ENCODE assay signal across 11 cellular contexts in the genomic region with DNA sequence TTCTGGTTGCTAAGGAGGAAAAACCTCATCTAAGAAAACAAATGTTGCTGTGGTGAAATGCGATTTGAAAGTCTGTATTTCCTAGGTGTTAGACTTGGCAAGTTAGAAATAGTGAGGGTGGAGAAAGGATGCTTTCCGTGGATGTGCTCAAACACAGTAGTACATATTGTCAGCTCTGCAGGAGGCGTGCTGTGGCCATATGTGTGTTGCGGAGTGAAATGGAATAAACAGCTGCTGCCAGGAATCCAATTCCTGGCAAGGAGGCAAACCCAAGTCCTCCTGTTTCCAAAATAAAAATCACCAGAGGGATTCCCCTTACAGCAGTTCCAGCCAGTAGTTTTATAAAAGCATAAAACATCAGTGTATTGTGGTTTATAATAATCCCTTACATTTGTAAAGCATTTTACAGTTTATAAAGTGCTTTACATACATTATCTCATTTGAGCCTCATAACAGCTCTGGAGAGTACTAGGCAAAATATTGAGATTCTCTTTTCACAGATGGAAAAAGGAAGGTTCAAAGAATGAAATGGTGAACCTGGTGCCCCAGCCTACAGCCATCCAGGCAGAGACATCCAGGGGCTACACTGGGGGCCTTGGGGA.
A peak's percentile ranks its signal among the peaks of the same experiment; 100 is the strongest.
DNase-seq lines count a peak whose midpoint lies in the region; ATAC-seq, FAIRE-seq and TF ChIP-seq lines count a peak whose summit lies in the region.
"Had no signal": no experiment of that assay in that cellular context is flagged by ENCODE, and none has a peak within 500 bp of the region (broad histone marks: within the 10 kb centered on the region; RNA-seq: fewer than 3 reads in every experiment).

No MANE protein-coding gene starts in this region.

- H3K36me3 ChIP-seq in esophagus muscularis mucosa: no peaks in the 10 kb centered on the region
- no peaks in the 10 kb centered on the region for H3K36me3 ChIP-seq in muscle layer of colon (ENCODE audit: insufficient read depth, low read length)

- H3K4me3 ChIP-seq in esophagus muscularis mucosa (peak overlapping the region in 2 of 4 donors; percentile 4 to 24), muscle layer of colon (ENCODE audit: low read depth in 1 of 2, low read length in 2 of 2) (peak overlapping the region in 1 of 2 donors; percentile 19)
- H3K4me3 ChIP-seq: mucosa of descending colon had no signal

- peaks cover 20 to 22% (median 20%) of the 10 kb centered on the region in 4 donors for H3K4me1 ChIP-seq in esophagus muscularis mucosa
- peaks cover 18% of the 10 kb centered on the region for H3K4me1 ChIP-seq in muscle layer of colon (ENCODE audit: insufficient read depth, low read length)

- no peak for TF ChIP-seq EP300 in esophagus muscularis mucosa (IDR thresholded peaks at IDR 0.05)

- no peak overlapping the region for H3K9ac ChIP-seq in muscle layer of colon (ENCODE audit: low read length)

- H3K9me3 Mint-ChIP-seq in activated naive CD4-positive, alpha-beta T cell treated with anti-CD3 and anti-CD28 coated beads, Interleukin-2, amount 50 U/mL, for 72 hours: no peaks in the 10 kb centered on the region
- H3K9me3 Mint-ChIP-seq: activated naive CD4-positive, alpha-beta T cell treated with anti-CD3 and anti-CD28 coated beads, Interleukin-2, amount 50 U/mL, for 24 hours had no signal

- no peaks in the 10 kb centered on the region for H3K36me3 Mint-ChIP-seq in activated naive CD4-positive, alpha-beta T cell treated with anti-CD3 and anti-CD28 coated beads, Interleukin-2, amount 50 U/mL, for 72 hours

- no peak for TF ChIP-seq CTCF in esophagus muscularis mucosa (IDR thresholded peaks at IDR 0.05)

- FAIRE-seq in frontal cortex (lab: Jason Lieb, UNC): no peak

- ATAC-seq in Right ventricle myocardium superior (ENCODE audit: poor library complexity): peak; percentile 87
- ATAC-seq in GM21390 (IDR thresholded peaks at IDR 0.05; ENCODE audit: unreplicated experiment): no peak
- no peak for ATAC-seq in activated naive CD4-positive, alpha-beta T cell treated with anti-CD3 and anti-CD28 coated beads, Interleukin-2, amount 50 U/mL, for 72 hours
- ATAC-seq: mucosa of descending colon had no signal

- no peak overlapping the region for H3K27ac Mint-ChIP-seq in activated naive CD4-positive, alpha-beta T cell treated with anti-CD3 and anti-CD28 coated beads, Interleukin-2, amount 50 U/mL, for 72 hours
- H3K27ac Mint-ChIP-seq: activated naive CD4-positive, alpha-beta T cell treated with anti-CD3 and anti-CD28 coated beads, Interleukin-2, amount 50 U/mL, for 24 hours; B cell had no signal

- DNase-seq in Right ventricle myocardium superior (peak; percentile 68), cardiac septum (ENCODE audit: low spot score) (no peak), esophagus muscularis mucosa (ENCODE audit: extremely low spot score) (peak; percentile 79), frontal cortex (ENCODE audit: low spot score in 2 of 2) (no peak)
- DNase-seq in stimulated activated CD4-positive, alpha-beta T cell treated with anti-CD3 and anti-CD28 coated beads, Interleukin-2, amount 100 ng/mL, for 48 hours: no peak
- DNase-seq in activated naive CD4-positive, alpha-beta T cell treated with anti-CD3 and anti-CD28 coated beads, Interleukin-2, amount 50 U/mL, for 72 hours (ENCODE audit: low spot score in 2 of 2): no peak

- TF ChIP-seq POLR2A in esophagus muscularis mucosa (IDR thresholded peaks at IDR 0.05; ENCODE audit: low read depth): no peak

- H3K9me3 ChIP-seq in esophagus muscularis mucosa: no peaks in the 10 kb centered on the region
- no peaks in the 10 kb centered on the region for H3K9me3 ChIP-seq in muscle layer of colon (ENCODE audit: low read length)
- H3K9me3 ChIP-seq: mucosa of descending colon had no signal

- H3K27me3 ChIP-seq in esophagus muscularis mucosa (no peaks in the 10 kb centered on the region), muscle layer of colon (ENCODE audit: control insufficient read depth in 1 of 2, insufficient read depth in 2 of 2, low read length in 2 of 2) (no peaks in the 10 kb centered on the region)

- 23% methylated on average over 4 of the region's 4 CpGs for WGBS in esophagus muscularis mucosa

- intact Hi-C loops in Right ventricle myocardium superior (cut with DNase I): no loop called here
- intact Hi-C loops in cardiac septum (cut with DNase I): no loop called here
- intact Hi-C loops in esophagus muscularis mucosa (cut with DNase I): no loop called here

- H3K27ac ChIP-seq in esophagus muscularis mucosa (replicated peaks in 1 of 4): peak overlapping the region in 1 of 4 donors; percentile 10
- peak overlapping the region; percentile 63 for H3K27ac ChIP-seq in muscle layer of colon (ENCODE audit: low read depth, low read length)

Comparison
In these comparisons a context has a peak if more than half of its experiments do, and no peak if none do; other contexts are left out.
1. DNase-seq: peak in Right ventricle myocardium superior (single experiment) and esophagus muscularis mucosa (single experiment); none in cardiac septum (single experiment), frontal cortex (0 of 2), stimulated activated CD4-positive, alpha-beta T cell treated with anti-CD3 and anti-CD28 coated beads, Interleukin-2, amount 100 ng/mL, for 48 hours (0 of 2) and activated naive CD4-positive, alpha-beta T cell treated with anti-CD3 and anti-CD28 coated beads, Interleukin-2, amount 50 U/mL, for 72 hours (0 of 2).